In the genomic region with DNA sequence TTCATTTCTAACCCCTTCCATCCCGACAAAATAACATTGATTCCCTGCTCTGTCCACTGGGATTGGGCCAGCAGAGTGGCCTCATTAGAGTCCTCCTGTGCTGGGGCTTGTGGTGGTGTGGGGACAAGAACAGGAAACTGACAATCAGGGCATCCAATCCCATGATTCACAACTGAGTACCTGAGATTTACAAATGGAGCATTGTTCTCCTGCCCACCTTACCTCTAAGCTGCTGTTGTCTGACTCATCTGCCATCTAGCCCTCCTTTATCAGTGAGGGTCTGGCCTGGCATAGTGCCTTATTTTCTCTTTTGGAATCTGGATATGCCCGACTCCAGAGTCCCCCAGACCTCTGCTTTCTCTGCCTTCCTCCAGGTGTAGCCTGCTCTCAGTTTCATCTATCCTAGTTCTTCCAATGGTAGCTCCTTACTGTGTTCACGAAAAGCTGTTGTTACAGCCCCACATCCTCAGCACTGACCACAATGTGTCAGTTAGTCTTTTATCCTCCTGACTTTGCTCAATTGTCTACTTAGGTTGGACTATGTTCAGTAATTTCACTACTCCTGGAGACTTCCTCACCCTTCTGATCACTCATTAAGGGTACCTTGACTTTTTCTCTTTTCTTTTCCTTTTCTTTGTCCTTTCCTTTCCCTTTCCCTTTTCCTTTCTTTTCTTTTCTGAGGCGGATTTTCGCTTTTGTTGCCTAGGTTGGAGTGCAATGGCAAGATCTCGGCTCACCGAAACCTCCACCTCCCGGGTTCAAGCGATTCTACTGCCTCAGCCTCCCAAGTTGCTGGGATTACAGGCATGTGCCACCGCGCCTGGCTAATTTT, we compare ENCODE assay signal across 1 cellular context.
TF ChIP-seq lines count a peak whose summit lies in the region.

No MANE protein-coding gene starts in this region.

TF ChIP-seq in HEK293, 187 proteins besides CTCF, POLR2A, EP300 and RAD21:
- TF ChIP-seq IKZF3 (tag by site-specific recombination; IDR thresholded peaks at IDR 0.05) (no peak), PRDM1 (tag by site-specific recombination; IDR thresholded peaks at IDR 0.05) (peak; percentile 97)
